ENCODE assay signal across 20 cellular contexts in the genomic region with DNA sequence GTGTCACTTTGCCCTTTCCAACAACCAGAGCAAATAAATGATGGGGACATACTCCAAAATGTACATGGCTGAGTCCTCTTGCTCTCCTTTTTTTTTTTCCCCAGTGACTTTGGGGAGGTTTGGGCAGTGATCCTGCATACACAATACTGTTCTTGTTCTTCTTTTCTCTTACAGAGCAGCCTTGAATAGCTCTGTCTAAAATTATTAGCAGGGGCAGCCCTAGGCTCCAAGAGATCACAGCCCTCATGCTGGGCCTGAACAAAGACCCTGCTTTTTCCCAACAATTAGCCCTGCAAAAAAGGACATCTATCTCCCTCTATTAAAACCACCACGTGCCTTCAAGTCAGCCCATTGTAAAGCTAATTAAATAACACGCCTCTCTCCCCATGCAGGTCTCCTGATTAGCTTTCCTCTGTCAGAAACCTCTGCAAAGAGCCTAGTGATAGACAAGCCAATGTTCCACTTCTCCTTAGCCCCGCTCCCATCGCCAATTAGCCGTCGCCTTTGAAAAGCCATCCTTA. TPM values are rescaled to one million over a fixed set of nuclear protein-coding genes. Genes with fewer than 3 reads are reported as not detected.
A peak's percentile ranks its signal among the peaks of the same experiment; 100 is the strongest.
DNase-seq lines count a peak whose midpoint lies in the region; ATAC-seq and TF ChIP-seq lines count a peak whose summit lies in the region.
"Had no signal": no experiment of that assay in that cellular context is flagged by ENCODE, and none has a peak within 500 bp of the region (broad histone marks: within the 10 kb centered on the region; RNA-seq: fewer than 3 reads in every experiment).

No MANE protein-coding gene starts in this region.

- DNase-seq in H7 (peak; percentile 51), NCI-H748 (lab: John Stamatoyannopoulos, UW; ENCODE audit: unreplicated experiment) (peak; percentile 92), foreskin melanocyte (peak; percentile 100), neural progenitor cell (ENCODE audit: low spot score) (peak; percentile 91), SIG-M5 (lab: John Stamatoyannopoulos, UW) (no peak)
- DNase-seq in stimulated activated CD4-positive, alpha-beta T cell treated with anti-CD3 and anti-CD28 coated beads, Interleukin-12 subunit alpha, Interleukin-12 subunit beta, amount 100 ng/mL, for 4 hours = no peak
- no peak for DNase-seq in CD8-positive, alpha-beta T cell
- DNase-seq: adrenal gland; Calu3; gastrocnemius medialis; NCI-H2107; NCI-H774; stimulated activated CD4-positive, alpha-beta T cell treated with anti-CD3 and anti-CD28 coated beads, Interleukin-4, amount 100 ng/mL, for 24 hours; stimulated activated CD8-positive, alpha-beta memory T cell treated with anti-CD3 and anti-CD28 coated beads, Interleukin-4, amount 100 ng/mL, for 48 hours; testis had no signal

- H3K4me2 ChIP-seq in neural progenitor cell = peak overlapping the region; percentile 33

- H3K4me1 Mint-ChIP-seq in neural progenitor cell = peaks cover 29% of the 10 kb centered on the region
- H3K4me1 Mint-ChIP-seq in stimulated activated memory B cell treated with anti-CD40 and anti-IgM and Interleukin-4, amounts not matched to agents 10 μg/mL and 1 μg/mL and 100 μg/mL, for 72 hours = peaks cover 13% of the 10 kb centered on the region
- peaks cover 41% of the 10 kb centered on the region for H3K4me1 Mint-ChIP-seq in CD8-positive, alpha-beta T cell (ENCODE audit: low read depth)

- H3K9me3 Mint-ChIP-seq in neural progenitor cell = no peaks in the 10 kb centered on the region
- H3K9me3 Mint-ChIP-seq in stimulated activated memory B cell treated with anti-CD40 and anti-IgM and Interleukin-4, amounts not matched to agents 10 μg/mL and 1 μg/mL and 100 μg/mL, for 72 hours = no peaks in the 10 kb centered on the region
- H3K9me3 Mint-ChIP-seq in CD8-positive, alpha-beta T cell = no peaks in the 10 kb centered on the region
- H3K9me3 Mint-ChIP-seq: activated T-helper 17 cell treated with anti-CD3 and anti-CD28 coated beads, Interleukin-2, amount 50 U/mL, for 72 hours had no signal

- H3K4me3 Mint-ChIP-seq in neural progenitor cell = peak overlapping the region; percentile 0
- H3K4me3 Mint-ChIP-seq in stimulated activated memory B cell treated with anti-CD40 and anti-IgM and Interleukin-4, amounts not matched to agents 10 μg/mL and 1 μg/mL and 100 μg/mL, for 72 hours = no peak overlapping the region
- no peak overlapping the region for H3K4me3 Mint-ChIP-seq in CD8-positive, alpha-beta T cell
- H3K4me3 Mint-ChIP-seq: activated T-helper 17 cell treated with anti-CD3 and anti-CD28 coated beads, Interleukin-2, amount 50 U/mL, for 72 hours had no signal

- H3K9ac ChIP-seq in neural progenitor cell = no peak overlapping the region

- POLR2A ChIA-PET in CD8-positive, alpha-beta T cell (lab: Charles Lee) = interaction anchor here (0.6 to 1.6 kb wide), 5 partner anchors 15 to 191 kb away, joined by 3 to 6 read pairs (median 4); no protein-coding TSS in a partner anchor

- no peak for ATAC-seq in stimulated activated memory B cell treated with anti-CD40 and anti-IgM and Interleukin-4, amounts not matched to agents 10 μg/mL and 1 μg/mL and 100 μg/mL, for 72 hours
- ATAC-seq in CD8-positive, alpha-beta T cell = no peak
- ATAC-seq: activated T-helper 17 cell treated with anti-CD3 and anti-CD28 coated beads, Interleukin-2, amount 50 U/mL, for 72 hours; gastrocnemius medialis; HCT116 had no signal

- no peak overlapping the region for H2AFZ ChIP-seq in neural progenitor cell (replicated peaks)

- H3F3A ChIP-seq in neural progenitor cell (ENCODE audit: low read depth) = peaks cover 21% of the 10 kb centered on the region

- intact Hi-C loops in CD8-positive, alpha-beta T cell (cut with DNase I, micrococcal nuclease) = no loop called here

- CTCF ChIA-PET in CD8-positive, alpha-beta T cell (lab: Charles Lee) = interaction anchor here (0.7 to 0.8 kb wide), 2 partner anchors 11 to 81 kb away, joined by 3 read pairs; no protein-coding TSS in a partner anchor

- no peak for TF ChIP-seq CTCF in neural progenitor cell (IDR thresholded peaks at IDR 0.05)
- no peak for TF ChIP-seq CTCF in CD8-positive, alpha-beta T cell (IDR thresholded peaks at IDR 0.05)

- H3K79me2 ChIP-seq in neural progenitor cell (ENCODE audit: low read depth) = no peaks in the 10 kb centered on the region

- no peaks in the 10 kb centered on the region for H3K9me3 ChIP-seq in neural progenitor cell (ENCODE audit: low read depth)
- H3K9me3 ChIP-seq in CD8-positive, alpha-beta T cell (ENCODE audit: low read length) = no peaks in the 10 kb centered on the region
- H3K9me3 ChIP-seq: adrenal gland, gastrocnemius medialis, testis had no signal

- peaks cover 10% of the 10 kb centered on the region for H3K4me1 ChIP-seq in neural progenitor cell
- H3K4me1 ChIP-seq in CD8-positive, alpha-beta T cell (ENCODE audit: insufficient read depth, low read length) = peaks cover 10% of the 10 kb centered on the region
- H3K4me1 ChIP-seq: adrenal gland, testis had no signal

- peaks cover 87% of the 10 kb centered on the region for H4K20me1 ChIP-seq in neural progenitor cell (ENCODE audit: low read depth)

- H3K36me3 ChIP-seq in H7 (replicated peaks; ENCODE audit: control insufficient read depth, insufficient read depth, low read length) (no peaks in the 10 kb centered on the region), neural progenitor cell (no peaks in the 10 kb centered on the region)
- no peaks in the 10 kb centered on the region for H3K36me3 ChIP-seq in CD8-positive, alpha-beta T cell (ENCODE audit: insufficient read depth, low read length)
- H3K36me3 ChIP-seq: adrenal gland, gastrocnemius medialis had no signal

- peak overlapping the region; percentile 0 for H3K27ac Mint-ChIP-seq in neural progenitor cell
- H3K27ac Mint-ChIP-seq in stimulated activated memory B cell treated with anti-CD40 and anti-IgM and Interleukin-4, amounts not matched to agents 10 μg/mL and 1 μg/mL and 100 μg/mL, for 72 hours = no peak overlapping the region
- no peak overlapping the region for H3K27ac Mint-ChIP-seq in CD8-positive, alpha-beta T cell
- H3K27ac Mint-ChIP-seq: activated T-helper 17 cell treated with anti-CD3 and anti-CD28 coated beads, Interleukin-2, amount 50 U/mL, for 72 hours had no signal

- H3K4me3 ChIP-seq in H7 (ENCODE audit: insufficient read depth, low read depth, low read length) = no peak overlapping the region
- H3K4me3 ChIP-seq in neural progenitor cell = no peak overlapping the region
- no peak overlapping the region for H3K4me3 ChIP-seq in CD8-positive, alpha-beta T cell (ENCODE audit: low read depth, low read length)
- H3K4me3 ChIP-seq: adrenal gland, gastrocnemius medialis, testis had no signal

- H3K36me3 Mint-ChIP-seq in neural progenitor cell = no peaks in the 10 kb centered on the region
- H3K36me3 Mint-ChIP-seq in stimulated activated memory B cell treated with anti-CD40 and anti-IgM and Interleukin-4, amounts not matched to agents 10 μg/mL and 1 μg/mL and 100 μg/mL, for 72 hours = no peaks in the 10 kb centered on the region
- H3K36me3 Mint-ChIP-seq in CD8-positive, alpha-beta T cell = no peaks in the 10 kb centered on the region

- H3K27me3 ChIP-seq in H7 (ENCODE audit: control insufficient read depth, insufficient read depth, low read length) (no peaks in the 10 kb centered on the region), neural progenitor cell (peaks cover 99% of the 10 kb centered on the region)
- no peaks in the 10 kb centered on the region for H3K27me3 ChIP-seq in CD8-positive, alpha-beta T cell (ENCODE audit: insufficient read depth, low read length)
- H3K27me3 ChIP-seq: adrenal gland, gastrocnemius medialis, testis had no signal

- no peak overlapping the region for H3K27ac ChIP-seq in neural progenitor cell
- no peak overlapping the region for H3K27ac ChIP-seq in CD8-positive, alpha-beta T cell (ENCODE audit: low read depth, low read length)
- H3K27ac ChIP-seq: adrenal gland, gastrocnemius medialis, RWPE1, testis, VCaP had no signal

- peaks cover 81% of the 10 kb centered on the region for H3K27me3 Mint-ChIP-seq in neural progenitor cell (ENCODE audit: insufficient read depth, low read depth)
- no peaks in the 10 kb centered on the region for H3K27me3 Mint-ChIP-seq in stimulated activated memory B cell treated with anti-CD40 and anti-IgM and Interleukin-4, amounts not matched to agents 10 μg/mL and 1 μg/mL and 100 μg/mL, for 72 hours
- no peaks in the 10 kb centered on the region for H3K27me3 Mint-ChIP-seq in CD8-positive, alpha-beta T cell (ENCODE audit: low read depth)
- H3K27me3 Mint-ChIP-seq: activated T-helper 17 cell treated with anti-CD3 and anti-CD28 coated beads, Interleukin-2, amount 50 U/mL, for 72 hours had no signal

RNA-seq across cellular contexts. Expression of a gene that starts 54.7 kb away (rescaled TPM):
- 23.8 and 24.1 TPM in 2 replicates for total RNA-seq in H7 (2014; rRNA removed; shearing (Covaris generic))
- 0.54 and 0.93 TPM in 2 replicates for total RNA-seq in neural progenitor cell (ENCODE audit: low replicate concordance)
- total RNA-seq in CD8-positive, alpha-beta T cell = 100 to 1,000 TPM; 338 to 345 TPM

Comparison
In these comparisons a context has a peak if more than half of its experiments do, and no peak if none do; other contexts are left out.
1. DNase-seq: peak in H7 (single experiment), NCI-H748 (single experiment), foreskin melanocyte (single experiment) and neural progenitor cell (single experiment); none in stimulated activated CD4-positive, alpha-beta T cell treated with anti-CD3 and anti-CD28 coated beads, Interleukin-12 subunit alpha, Interleukin-12 subunit beta, amount 100 ng/mL, for 4 hours (single experiment), SIG-M5 (single experiment) and CD8-positive, alpha-beta T cell (0 of 7).
2. RNA of a gene that starts 54.7 kb away (total RNA-seq): 338 to 345 TPM in CD8-positive, alpha-beta T cell and 23.8 to 24.1 TPM in H7; 0.54 to 0.93 TPM in neural progenitor cell; every median in the first group is over 10 times any median in the second.